ENCODE assay signal across 20 cellular contexts in genomic region chr15:80211976-80212375, GRCh38. TPM values are rescaled to one million over a fixed set of nuclear protein-coding genes. Genes with fewer than 3 reads are reported as not detected.
"Had no signal": no experiment of that assay in that cellular context is flagged by ENCODE, and none has a peak within 500 bp of the region (broad histone marks: within the 10 kb centered on the region; RNA-seq: fewer than 3 reads in every experiment).

No MANE protein-coding gene starts in this region.

- DNase-seq: activated CD4-positive, alpha-beta memory T cell treated with anti-CD3 and anti-CD28 coated beads for 36 hours; activated CD4-positive, alpha-beta T cell treated with anti-CD3 and anti-CD28 coated beads for 48 hours; activated effector memory CD4-positive, alpha-beta T cell treated with anti-CD3 and anti-CD28 coated beads, Interleukin-2, amount 50 U/mL, for 16 hours; activated naive CD4-positive, alpha-beta T cell treated with anti-CD3 and anti-CD28 coated beads, Interleukin-2, amount 50 U/mL, for 16 hours; activated naive CD8-positive, alpha-beta T cell treated with anti-CD3 and anti-CD28 coated beads, Interleukin-2, amount 50 U/mL, for 24 hours; activated T-cell treated with anti-CD3 and anti-CD28 coated beads, Interleukin-2, amount 50 U/mL, for 72 hours; dermis blood vessel endothelial cell; effector memory CD8-positive, alpha-beta T cell; left lung; naive thymus-derived CD8-positive, alpha-beta T cell; stimulated activated CD4-positive, alpha-beta T cell treated with anti-CD3 and anti-CD28 coated beads, Interleukin-12 subunit alpha, Interleukin-12 subunit beta, amount 100 ng/mL, for 4 hours; tibial artery had no signal

- ATAC-seq: activated naive CD8-positive, alpha-beta T cell treated with anti-CD3 and anti-CD28 coated beads, Interleukin-2, amount 50 U/mL, for 24 hours; activated T-cell treated with anti-CD3 and anti-CD28 coated beads, Interleukin-2, amount 50 U/mL, for 72 hours; effector memory CD8-positive, alpha-beta T cell; left lung; naive thymus-derived CD8-positive, alpha-beta T cell had no signal

- H2AFZ ChIP-seq: neural progenitor cell had no signal

- H3K27ac ChIP-seq: left lung, neural progenitor cell, right atrium auricular region, tibial artery had no signal

- H3K36me3 ChIP-seq: left lung, neural progenitor cell, right atrium auricular region, tibial artery had no signal

- H3K9ac ChIP-seq: neural progenitor cell had no signal

- H3K27me3 ChIP-seq: left lung, neural progenitor cell, right atrium auricular region had no signal

- H3K4me3 ChIP-seq: left lung, lung, neural progenitor cell, right atrium auricular region, tibial artery had no signal

- H3K9me3 ChIP-seq: left lung, right atrium auricular region had no signal

- H3K4me2 ChIP-seq: neural progenitor cell had no signal

- H3K4me1 ChIP-seq: left lung, right atrium auricular region, tibial artery had no signal

RNA-seq across cellular contexts. Expression of gene CTXND1, which starts 40.0 kb away (rescaled TPM):
- total RNA-seq: activated CD4-positive, alpha-beta memory T cell treated with anti-CD3 and anti-CD28 coated beads for 36 hours; activated T-cell treated with anti-CD3 and anti-CD28 coated beads, Interleukin-2, amount 50 U/mL, for 72 hours; chondrocyte; dermis blood vessel endothelial cell; endothelial cell of umbilical vein; fibroblast of villous mesenchyme; kidney epithelial cell; naive thymus-derived CD8-positive, alpha-beta T cell; T-helper 2 cell treated with Interferon-gamma antibody and Interleukin-4, amounts not matched to agents 100 ng/mL and 5 ng/mL, for 36 hours had no signal
- polyA plus RNA-seq: endothelial cell of umbilical vein; naive thymus-derived CD8-positive, alpha-beta T cell had no signal
